ENCODE assay signal across 8 cellular contexts in genomic region chr20:3406481-3407425, GRCh38. TPM values are rescaled to one million over a fixed set of nuclear protein-coding genes. Genes with fewer than 3 reads are reported as not detected.
DNase-seq lines count a peak whose midpoint lies in the region; ATAC-seq and TF ChIP-seq lines count a peak whose summit lies in the region.

No MANE protein-coding gene starts in this region.

- peak overlapping the region; percentile 89 to 98 (median 95) for H3K27ac ChIP-seq in heart right ventricle
- H3K27ac ChIP-seq in osteoblast (ENCODE audit: low read depth, low read length) = peak overlapping the region; percentile 75

- peak; percentile 7 to 41 (median 17) for ATAC-seq in heart right ventricle
- no peak for ATAC-seq in GM18907 (IDR thresholded peaks at IDR 0.05; ENCODE audit: unreplicated experiment)

- H3K27me3 ChIP-seq in heart right ventricle = no peaks in the 10 kb centered on the region
- H3K27me3 ChIP-seq in osteoblast (ENCODE audit: insufficient read depth, low read length) = no peaks in the 10 kb centered on the region

- in situ Hi-C loops in GM13977 (cut with MboI; ENCODE audit: low pct_unique_long_range_greater_than_20kb, low sequenced_read_pairs, unreplicated experiment) = no loop called here

- intact Hi-C loops in heart right ventricle (cut with DNase I) = loop anchor here in 3 of 10 donors (2.0 to 10.0 kb wide), 4 partner anchors 34 to 199 kb away; partner anchors contain the start of genes ATRN (in 1 of the 3) and ITPA (in 1 of the 3)

- peaks cover 16% of the 10 kb centered on the region for H4K20me1 ChIP-seq in osteoblast (ENCODE audit: insufficient read depth, low read length)

- peak; percentile 45 for DNase-seq in A172 (ENCODE audit: low spot score)
- peak; percentile 28 for DNase-seq in GM13977 (ENCODE audit: low spot score)
- DNase-seq in NCI-H510A treated with DMSO at 0.1 percent for 48 hours (lab: John Stamatoyannopoulos, UW) = peak; percentile 73
- peak in 47 of 56 donors; percentile 8 to 75 (median 54) for DNase-seq in amygdala (lab: John Stamatoyannopoulos, UW)
- peak in 1 of 2 donors; percentile 59 for DNase-seq in heart right ventricle
- DNase-seq in osteoblast (ENCODE audit: insufficient read length, low spot score, missing footprints) = peak; percentile 86
- no peak for DNase-seq in epidermal melanocyte (ENCODE audit: insufficient read length, low spot score)

- no peak for TF ChIP-seq CTCF in GM13977 (IDR thresholded peaks at IDR 0.05; ENCODE audit: extremely low read depth, insufficient read depth, missing control alignments)
- TF ChIP-seq CTCF in heart right ventricle (IDR thresholded peaks at IDR 0.05) = no peak
- peak; percentile 28 for TF ChIP-seq CTCF in osteoblast (IDR thresholded peaks at IDR 0.05; ENCODE audit: extremely low read depth, low read depth, low read length)

- H2AFZ ChIP-seq in osteoblast (ENCODE audit: low read length) = peak overlapping the region; percentile 83

- no peaks in the 10 kb centered on the region for H3K36me3 ChIP-seq in heart right ventricle
- no peaks in the 10 kb centered on the region for H3K36me3 ChIP-seq in osteoblast (ENCODE audit: insufficient read depth, low read length)

- H3K4me1 ChIP-seq in heart right ventricle (peaks cover 0 to 44% (median 27%) of the 10 kb centered on the region in 9 donors), osteoblast (ENCODE audit: insufficient read depth, low read length) (peaks cover 15% of the 10 kb centered on the region)

- H3K4me3 ChIP-seq in heart right ventricle (peak overlapping the region; percentile 54 to 94 (median 88)), osteoblast (ENCODE audit: insufficient read depth, low read length) (peak overlapping the region; percentile 92)

- H3K4me2 ChIP-seq in osteoblast (ENCODE audit: insufficient read depth, low read length) = peak overlapping the region; percentile 97

- 1 to 2% methylated on average over 46 to 47 of the region's 47 CpGs for WGBS in heart right ventricle, 2 donors

- H3K79me2 ChIP-seq in osteoblast (ENCODE audit: insufficient read depth, low read length) = peaks cover 61% of the 10 kb centered on the region

- H3K9me3 ChIP-seq in heart right ventricle (no peaks in the 10 kb centered on the region), osteoblast (ENCODE audit: low read depth, low read length) (no peaks in the 10 kb centered on the region)

RNA-seq across cellular contexts. Expression of gene DNAAF9, which starts 0.7 kb away (rescaled TPM):
- total RNA-seq in A172 (2014; rRNA removed; shearing (Covaris generic)) = 2.1 and 2.8 TPM in 2 replicates
- total RNA-seq in heart right ventricle (10 to 100 TPM; 15.8 to 32.2 (median 25.2) TPM), osteoblast (10.6 and 11.2 TPM in 2 replicates)
- polyA plus RNA-seq in heart right ventricle = 10 to 100 TPM in 1 of 2 donors, 1 to 10 TPM in 1; 6.4 to 13.9 TPM
